In genomic region chr20:3000852-3001523, GRCh38 we compare ENCODE assay signal across 8 cellular contexts. TPM values are rescaled to one million over a fixed set of nuclear protein-coding genes. Genes with fewer than 3 reads are reported as not detected.
A peak's percentile ranks its signal among the peaks of the same experiment; 100 is the strongest.
DNase-seq lines count a peak whose midpoint lies in the region; ATAC-seq and TF ChIP-seq lines count a peak whose summit lies in the region.

No MANE protein-coding gene starts in this region.

- H3K4me1 ChIP-seq in ovary (ENCODE audit: insufficient read depth): no peaks in the 10 kb centered on the region

- ATAC-seq in HG02571 (IDR thresholded peaks at IDR 0.05; ENCODE audit: unreplicated experiment): no peak

- no peaks in the 10 kb centered on the region for H3K36me3 ChIP-seq in ovary

- CTCF ChIA-PET in HEK293T (lab: Yijun Ruan, JAX): interaction anchor here (0.6 to 1.4 kb wide), 8 partner anchors 10 to 239 kb away, joined by 3 to 4 read pairs (median 3); no protein-coding TSS in a partner anchor

- WGBS in ovary, 3 donors: 26 to 55% (median 30%) methylated on average over 7 of the region's 7 CpGs

- intact Hi-C loops in ovary (cut with DNase I): no loop called here

- peak in 1 of 3 donors; percentile 38 for TF ChIP-seq CTCF in ovary (IDR thresholded peaks at IDR 0.05)

- TF ChIP-seq POLR2A in ovary (IDR thresholded peaks at IDR 0.05): no peak

- no peak overlapping the region for H3K4me3 ChIP-seq in ovary

- POLR2A ChIA-PET in HEK293T (lab: Yijun Ruan, JAX): interaction anchor here (0.6 kb wide), 1 partner anchor 337 kb away, joined by 3 read pairs; the partner anchor contains the start of gene IDH3B

- DNase-seq in COLO829 (ENCODE audit: low spot score): peak; percentile 76
- peak; percentile 61 for DNase-seq in HEK293T (ENCODE audit: extremely low spot score)
- DNase-seq in NCI-H748 treated with DMSO at 0.1 percent for 48 hours (lab: John Stamatoyannopoulos, UW): peak; percentile 58
- DNase-seq in cerebellar cortex (ENCODE audit: low spot score): peak; percentile 78
- peak; percentile 83 for DNase-seq in medulla oblongata (ENCODE audit: extremely low spot score)
- DNase-seq in ovary: no peak
- no peak for DNase-seq in activated gamma-delta T cell treated with Interleukin-2 at 50 U/mL for 16 hours

- no peak for TF ChIP-seq EP300 in ovary (IDR thresholded peaks at IDR 0.05)

- no peak overlapping the region for H3K27ac ChIP-seq in ovary

- H3K9me3 ChIP-seq in ovary: no peaks in the 10 kb centered on the region

- no peaks in the 10 kb centered on the region for H3K27me3 ChIP-seq in ovary

TF ChIP-seq in HEK293T, 16 proteins besides CTCF, POLR2A, EP300 and RAD21:
- TF ChIP-seq FOXM1 (IDR thresholded peaks at IDR 0.05; ENCODE audit: borderline replicate concordance): no peak
- no peak for TF ChIP-seq HDGF (IDR thresholded peaks at IDR 0.05; ENCODE audit: borderline replicate concordance)
- TF ChIP-seq TARDBP (IDR thresholded peaks at IDR 0.05): no peak
- TF ChIP-seq L3MBTL2 (conservative IDR thresholded peaks at IDR 0.05): no peak
- no peak for TF ChIP-seq SUZ12 (IDR thresholded peaks at IDR 0.05)
- no peak for TF ChIP-seq LEF1 (IDR thresholded peaks at IDR 0.05; ENCODE audit: borderline replicate concordance)
- TF ChIP-seq CTBP1 (IDR thresholded peaks at IDR 0.05; ENCODE audit: borderline replicate concordance): no peak
- TF ChIP-seq ELF4 (IDR thresholded peaks at IDR 0.05): no peak
- no peak for TF ChIP-seq BHLHE40 (IDR thresholded peaks at IDR 0.05; ENCODE audit: borderline replicate concordance)
- TF ChIP-seq FOXA1 (IDR thresholded peaks at IDR 0.05): no peak
- no peak for TF ChIP-seq ARNT (IDR thresholded peaks at IDR 0.05)
- no peak for TF ChIP-seq SP1 (IDR thresholded peaks at IDR 0.05)
- TF ChIP-seq ZNF384 (IDR thresholded peaks at IDR 0.05): no peak
- no peak for TF ChIP-seq FOXK2 (IDR thresholded peaks at IDR 0.05)
- TF ChIP-seq, protein P1, sequence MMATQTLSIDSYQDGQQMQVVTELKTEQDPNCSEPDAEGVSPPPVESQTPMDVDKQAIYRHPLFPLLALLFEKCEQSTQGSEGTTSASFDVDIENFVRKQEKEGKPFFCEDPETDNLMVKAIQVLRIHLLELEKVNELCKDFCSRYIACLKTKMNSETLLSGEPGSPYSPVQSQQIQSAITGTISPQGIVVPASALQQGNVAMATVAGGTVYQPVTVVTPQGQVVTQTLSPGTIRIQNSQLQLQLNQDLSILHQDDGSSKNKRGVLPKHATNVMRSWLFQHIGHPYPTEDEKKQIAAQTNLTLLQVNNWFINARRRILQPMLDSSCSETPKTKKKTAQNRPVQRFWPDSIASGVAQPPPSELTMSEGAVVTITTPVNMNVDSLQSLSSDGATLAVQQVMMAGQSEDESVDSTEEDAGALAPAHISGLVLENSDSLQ (IDR thresholded peaks at IDR 0.05): no peak
- TF ChIP-seq NFRKB (IDR thresholded peaks at IDR 0.05): no peak

RNA-seq across cellular contexts. Expression of gene GNRH2, which starts 42.4 kb away (rescaled TPM):
- 1 to 10 TPM in 1 of 7 donors, under 1 TPM in 4, not detected in 2; 0.73 to 1.2 (median 0.95) TPM for total RNA-seq in ovary
- 1 to 10 TPM in 1 of 2 donors, not detected in 1; 2.2 TPM for polyA plus RNA-seq in ovary

RNA-seq across cellular contexts. Expression of gene MRPS26, which starts 44.9 kb away (rescaled TPM):
- 10 to 100 TPM; 40.8 to 65.8 (median 51.9) TPM for total RNA-seq in ovary
- 10 to 100 TPM; 18.4 to 65.6 TPM for polyA plus RNA-seq in ovary

Comparison
In these comparisons a context has a peak if more than half of its experiments do, and no peak if none do; other contexts are left out.
1. DNase-seq: peak in COLO829 (single experiment), HEK293T (single experiment), NCI-H748 treated with DMSO at 0.1 percent for 48 hours (single experiment), cerebellar cortex (single experiment) and medulla oblongata (single experiment); none in ovary (0 of 5) and activated gamma-delta T cell treated with Interleukin-2 at 50 U/mL for 16 hours (single experiment).